2 cellular contexts compared by ENCODE assay signal in the genomic region with DNA sequence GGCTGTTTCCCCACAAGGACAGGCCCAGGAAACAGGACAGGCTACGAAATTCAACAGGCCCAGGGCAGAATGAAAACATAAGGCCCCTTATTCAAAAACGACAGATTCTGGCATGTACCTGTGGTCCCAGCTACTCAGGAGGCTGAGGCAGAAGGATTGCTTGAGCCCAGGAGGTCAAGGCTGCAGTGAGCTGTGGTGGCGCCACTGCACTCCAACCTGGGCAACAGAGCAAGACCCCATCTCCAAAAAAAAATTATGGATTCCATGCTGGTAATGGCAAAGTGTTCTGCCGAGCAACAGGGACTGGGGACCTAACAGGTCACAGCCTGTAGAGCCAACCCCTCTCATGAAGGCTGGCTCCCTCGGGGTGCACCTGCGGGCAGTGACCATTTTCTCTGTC.
TF ChIP-seq lines count a peak whose summit lies in the region.

No MANE protein-coding gene starts in this region.

TF ChIP-seq in HepG2, 621 proteins besides CTCF, POLR2A, EP300 and RAD21 (continued from another document):
- peak; percentile 79 for TF ChIP-seq ZNF121 (CRISPR knock-in tag; IDR thresholded peaks at IDR 0.05)

TF ChIP-seq in WTC11, 78 proteins besides CTCF, POLR2A, EP300 and RAD21 (continued from another document):
- TF ChIP-seq, protein P1, sequence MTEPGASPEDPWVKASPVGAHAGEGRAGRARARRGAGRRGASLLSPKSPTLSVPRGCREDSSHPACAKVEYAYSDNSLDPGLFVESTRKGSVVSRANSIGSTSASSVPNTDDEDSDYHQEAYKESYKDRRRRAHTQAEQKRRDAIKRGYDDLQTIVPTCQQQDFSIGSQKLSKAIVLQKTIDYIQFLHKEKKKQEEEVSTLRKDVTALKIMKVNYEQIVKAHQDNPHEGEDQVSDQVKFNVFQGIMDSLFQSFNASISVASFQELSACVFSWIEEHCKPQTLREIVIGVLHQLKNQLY (CRISPR knock-in tag; IDR thresholded peaks at IDR 0.05): no peak
